In genomic region chr19:8973501-8974091, GRCh38 we compare ENCODE assay signal across 18 cellular contexts. TPM values are rescaled to one million over a fixed set of nuclear protein-coding genes. Genes with fewer than 3 reads are reported as not detected.
DNase-seq lines count a peak whose midpoint lies in the region; ATAC-seq and TF ChIP-seq lines count a peak whose summit lies in the region.
"Had no signal": no experiment of that assay in that cellular context is flagged by ENCODE, and none has a peak within 500 bp of the region (broad histone marks: within the 10 kb centered on the region; RNA-seq: fewer than 3 reads in every experiment).

No MANE protein-coding gene starts in this region.

- DNase-seq in SIG-M5 treated with dmso at 0.1 percent for 504 hours (lab: John Stamatoyannopoulos, UW; ENCODE audit: unreplicated experiment) = peak; percentile 12
- no peak for DNase-seq in SIG-M5 (lab: John Stamatoyannopoulos, UW)
- DNase-seq in Kasumi-1 (lab: John Stamatoyannopoulos, UW) = peak; percentile 20 to 45
- DNase-seq in activated CD8-positive, alpha-beta T cell treated with anti-CD3 and anti-CD28 coated beads for 36 hours = peak; percentile 4
- DNase-seq in osteoblast (ENCODE audit: insufficient read length, low spot score, missing footprints) = no peak
- DNase-seq: DMS153, H9, heart right ventricle, SHP77, spleen, WERI-Rb-1 had no signal

- no peak for ATAC-seq in activated CD8-positive, alpha-beta T cell treated with anti-CD3 and anti-CD28 coated beads for 36 hours
- ATAC-seq in HG02981 (IDR thresholded peaks at IDR 0.05; ENCODE audit: unreplicated experiment) (no peak), GM18517 (IDR thresholded peaks at IDR 0.05; ENCODE audit: unreplicated experiment) (no peak)
- ATAC-seq: heart right ventricle had no signal

- H3K4me3 Mint-ChIP-seq in activated CD8-positive, alpha-beta T cell treated with anti-CD3 and anti-CD28 coated beads for 36 hours = no peak overlapping the region
- H3K4me3 Mint-ChIP-seq: activated T-helper 1 cell treated with anti-CD3 and anti-CD28 coated beads, Interleukin-12 subunit alpha, Interleukin-12 subunit beta, Interleukin-2, Interleukin-4 antibody, amounts not matched to agents 30 ng/mL and 10 ng/mL and 1 ng/mL, durations not matched to agents 14 hours and 24 hours and 36 hours; H9; type B pancreatic cell had no signal

- POLR2A ChIA-PET in activated CD8-positive, alpha-beta T cell treated with anti-CD3 and anti-CD28 coated beads for 36 hours (lab: Charles Lee) = no interaction called here

- TF ChIP-seq RAD21 in liver (IDR thresholded peaks at IDR 0.05) = no peak

- H3K9me3 Mint-ChIP-seq in activated CD8-positive, alpha-beta T cell treated with anti-CD3 and anti-CD28 coated beads for 36 hours = peaks cover 11% of the 10 kb centered on the region

- H3K4me1 ChIP-seq in liver (ENCODE audit: control insufficient read depth in 4 of 4, insufficient read depth in 4 of 4, low read length in 3 of 4) (no peaks in the 10 kb centered on the region), osteoblast (ENCODE audit: insufficient read depth, low read length) (no peaks in the 10 kb centered on the region)
- H3K4me1 ChIP-seq: heart right ventricle, spleen had no signal

- CTCF ChIA-PET in activated CD8-positive, alpha-beta T cell treated with anti-CD3 and anti-CD28 coated beads for 36 hours (lab: Charles Lee) = no interaction called here

- H3K79me2 ChIP-seq in osteoblast (ENCODE audit: insufficient read depth, low read length) = no peaks in the 10 kb centered on the region

- TF ChIP-seq CTCF in activated CD8-positive, alpha-beta T cell treated with anti-CD3 and anti-CD28 coated beads for 36 hours (IDR thresholded peaks at IDR 0.05) = no peak
- TF ChIP-seq CTCF in liver (IDR thresholded peaks at IDR 0.05; ENCODE audit: low read depth, low read length, missing input control) (no peak), osteoblast (IDR thresholded peaks at IDR 0.05; ENCODE audit: extremely low read depth, low read depth, low read length) (no peak)

- no peaks in the 10 kb centered on the region for H3K27me3 ChIP-seq in liver (ENCODE audit: control insufficient read depth in 4 of 4, insufficient read depth in 4 of 4, low read length in 3 of 4)
- no peaks in the 10 kb centered on the region for H3K27me3 ChIP-seq in osteoblast (ENCODE audit: insufficient read depth, low read length)

- H4K20me1 ChIP-seq in osteoblast (ENCODE audit: insufficient read depth, low read length) = no peaks in the 10 kb centered on the region

- no peak overlapping the region for H2AFZ ChIP-seq in osteoblast (ENCODE audit: low read length)

- no peak overlapping the region for H3K27ac Mint-ChIP-seq in activated CD8-positive, alpha-beta T cell treated with anti-CD3 and anti-CD28 coated beads for 36 hours
- H3K27ac Mint-ChIP-seq: activated T-helper 1 cell treated with anti-CD3 and anti-CD28 coated beads, Interleukin-12 subunit alpha, Interleukin-12 subunit beta, Interleukin-2, Interleukin-4 antibody, amounts not matched to agents 30 ng/mL and 10 ng/mL and 1 ng/mL, durations not matched to agents 14 hours and 24 hours and 36 hours; H9; type B pancreatic cell had no signal

- peaks cover 0 to 14% (median 5%) of the 10 kb centered on the region in 4 donors for H3K9me3 ChIP-seq in liver (ENCODE audit: control insufficient read depth in 4 of 4, low read length in 3 of 4)
- H3K9me3 ChIP-seq in osteoblast (ENCODE audit: low read depth, low read length) = no peaks in the 10 kb centered on the region

- H3K27ac ChIP-seq in liver (ENCODE audit: low read depth in 1 of 2, low read length in 2 of 2) = no peak overlapping the region
- H3K27ac ChIP-seq in osteoblast (ENCODE audit: low read depth, low read length) = no peak overlapping the region
- H3K27ac ChIP-seq: heart right ventricle, spleen, WERI-Rb-1 had no signal

- no peaks in the 10 kb centered on the region for H3K36me3 Mint-ChIP-seq in activated CD8-positive, alpha-beta T cell treated with anti-CD3 and anti-CD28 coated beads for 36 hours (ENCODE audit: low read depth)

- H3K4me2 ChIP-seq in osteoblast (ENCODE audit: insufficient read depth, low read length) = no peak overlapping the region

- intact Hi-C loops in activated CD8-positive, alpha-beta T cell treated with anti-CD3 and anti-CD28 coated beads for 36 hours (cut with micrococcal nuclease) = no loop called here

- no peaks in the 10 kb centered on the region for H3K36me3 ChIP-seq in liver (ENCODE audit: control insufficient read depth in 4 of 4, insufficient read depth in 3 of 4, low read depth in 1 of 4, low read length in 3 of 4)
- no peaks in the 10 kb centered on the region for H3K36me3 ChIP-seq in osteoblast (ENCODE audit: insufficient read depth, low read length)
- H3K36me3 ChIP-seq: heart right ventricle, spleen, WERI-Rb-1 had no signal

- H3K9ac ChIP-seq in liver (ENCODE audit: low read depth in 1 of 2, low read length in 2 of 2) = no peak overlapping the region

- H3K4me3 ChIP-seq in liver (ENCODE audit: low read depth in 1 of 3, low read length in 3 of 3) = no peak overlapping the region
- H3K4me3 ChIP-seq in osteoblast (ENCODE audit: insufficient read depth, low read length) = no peak overlapping the region
- H3K4me3 ChIP-seq: heart right ventricle, spleen had no signal

- no peaks in the 10 kb centered on the region for H3K4me1 Mint-ChIP-seq in activated CD8-positive, alpha-beta T cell treated with anti-CD3 and anti-CD28 coated beads for 36 hours (ENCODE audit: low read depth)
- H3K4me1 Mint-ChIP-seq: H9 had no signal

- peaks cover 16% of the 10 kb centered on the region for H3K27me3 Mint-ChIP-seq in activated CD8-positive, alpha-beta T cell treated with anti-CD3 and anti-CD28 coated beads for 36 hours
- H3K27me3 Mint-ChIP-seq: type B pancreatic cell had no signal

- WGBS in liver = 59% methylated on average over 5 of the region's 5 CpGs

TF ChIP-seq in liver, 16 proteins besides CTCF, POLR2A, EP300 and RAD21:
- peak; percentile 97 for TF ChIP-seq REST (IDR thresholded peaks at IDR 0.05)
- no peak for TF ChIP-seq RXRA (IDR thresholded peaks at IDR 0.05)
- TF ChIP-seq JUND (IDR thresholded peaks at IDR 0.05) = no peak
- no peak for TF ChIP-seq NR2F2 (IDR thresholded peaks at IDR 0.05)
- no peak for TF ChIP-seq HNF4G (IDR thresholded peaks at IDR 0.05)
- TF ChIP-seq EGR1 (IDR thresholded peaks at IDR 0.05; ENCODE audit: low read depth in 2 of 2) = no peak
- no peak for TF ChIP-seq GABPA (IDR thresholded peaks at IDR 0.05 in 1 of 2, conservative IDR thresholded peaks at IDR 0.05 in 1 of 2)
- no peak for TF ChIP-seq ZBTB33 (IDR thresholded peaks at IDR 0.05)
- no peak for TF ChIP-seq HNF4A (conservative IDR thresholded peaks at IDR 0.05)

RNA-seq across cellular contexts. Expression of gene MUC16, which starts 36.6 kb away (rescaled TPM):
- not detected for total RNA-seq in activated CD8-positive, alpha-beta T cell treated with anti-CD3 and anti-CD28 coated beads for 36 hours
- under 1 TPM in 1 of 2 donors, not detected in 1; under 0.01 TPM for total RNA-seq in liver
- not detected for polyA plus RNA-seq in liver
- not detected in 2 replicates for total RNA-seq in osteoblast
- total RNA-seq: activated T-helper 1 cell treated with anti-CD3 and anti-CD28 coated beads, Interleukin-12 subunit alpha, Interleukin-12 subunit beta, Interleukin-2, Interleukin-4 antibody, amounts not matched to agents 30 ng/mL and 10 ng/mL and 1 ng/mL, durations not matched to agents 14 hours and 24 hours and 36 hours; LHCN-M2; osteocyte had no signal
- polyA plus RNA-seq: heart right ventricle had no signal

Comparison
In these comparisons a context has a peak if more than half of its experiments do, and no peak if none do; other contexts are left out.
1. DNase-seq: peak in SIG-M5 treated with dmso at 0.1 percent for 504 hours (single experiment), Kasumi-1 (2 of 2) and activated CD8-positive, alpha-beta T cell treated with anti-CD3 and anti-CD28 coated beads for 36 hours (single experiment); none in SIG-M5 (single experiment) and osteoblast (single experiment).